15 cellular contexts compared by ENCODE assay signal in genomic region chr2:42900226-42900744, GRCh38.
DNase-seq lines count a peak whose midpoint lies in the region; ATAC-seq, FAIRE-seq and TF ChIP-seq lines count a peak whose summit lies in the region.
"Had no signal": no experiment of that assay in that cellular context is flagged by ENCODE, and none has a peak within 500 bp of the region (broad histone marks: within the 10 kb centered on the region; RNA-seq: fewer than 3 reads in every experiment).

No MANE protein-coding gene starts in this region.

- peak; percentile 80 for FAIRE-seq in HTR-8/SVneo (lab: Jason Lieb, UNC)

- TF ChIP-seq CTCF in omental fat pad (IDR thresholded peaks at IDR 0.05) (no peak), upper lobe of left lung (IDR thresholded peaks at IDR 0.05) (no peak)

- H3K27me3 ChIP-seq in BLaER1 treated with 17β-estradiol and CSF1 and Interleukin-3, amounts not matched to agents 10 nM and 100 nM: peaks cover 0 to 5% (median 0%) of the 10 kb centered on the region in 11 experiments; a peak in 1 of 22 replicates
- no peaks in the 10 kb centered on the region for H3K27me3 ChIP-seq in upper lobe of left lung
- H3K27me3 ChIP-seq: SJSA1 had no signal

- H3K4me1 ChIP-seq in BLaER1 treated with 17β-estradiol and CSF1 and Interleukin-3, amounts not matched to agents 10 nM and 100 nM: peaks cover 24 to 70% (median 47%) of the 10 kb centered on the region in 10 experiments
- H3K4me1 ChIP-seq in upper lobe of left lung: peaks cover 6 to 18% (median 11%) of the 10 kb centered on the region in 4 donors

- no peak for DNase-seq in HTR-8/SVneo (ENCODE audit: insufficient read length, low spot score)
- DNase-seq in fibroblast of peridontal ligament (ENCODE audit: extremely low read depth): peak; percentile 59
- peak; percentile 11 for DNase-seq in omental fat pad (ENCODE audit: low spot score)
- no peak for DNase-seq in upper lobe of left lung
- DNase-seq in OCI-M2 (lab: John Stamatoyannopoulos, UW; ENCODE audit: unreplicated experiment): no peak
- no peak for DNase-seq in foreskin melanocyte
- DNase-seq: DMS 273 treated with DMSO at 0.1 percent for 48 hours, EL, NCI-H1436, NCI-H2029 treated with DMSO at 0.1 percent for 48 hours, NCI-H226, NCI-H526 had no signal

- ATAC-seq in omental fat pad (ENCODE audit: low FRiP score): no peak
- no peak for ATAC-seq in upper lobe of left lung (ENCODE audit: low FRiP score in 2 of 2)

- no peak overlapping the region for H3K27ac ChIP-seq in BLaER1 treated with 17β-estradiol and CSF1 and Interleukin-3, amounts not matched to agents 10 nM and 100 nM
- H3K27ac ChIP-seq in upper lobe of left lung: no peak overlapping the region
- H3K27ac ChIP-seq: RWPE1 had no signal

- H4K20me1 ChIP-seq in BLaER1 treated with 17β-estradiol and CSF1 and Interleukin-3, amounts not matched to agents 10 nM and 100 nM: no peaks in the 10 kb centered on the region

- no peak overlapping the region for H3K4me3 ChIP-seq in BLaER1 treated with 17β-estradiol and CSF1 and Interleukin-3, amounts not matched to agents 10 nM and 100 nM
- no peak overlapping the region for H3K4me3 ChIP-seq in upper lobe of left lung
- H3K4me3 ChIP-seq: SJSA1 had no signal

- no peak for TF ChIP-seq POLR2A in upper lobe of left lung (IDR thresholded peaks at IDR 0.05)

- no peak for TF ChIP-seq EP300 in upper lobe of left lung (IDR thresholded peaks at IDR 0.05)

- H3K36me3 ChIP-seq in BLaER1 treated with 17β-estradiol and CSF1 and Interleukin-3, amounts not matched to agents 10 nM and 100 nM: no peaks in the 10 kb centered on the region
- no peaks in the 10 kb centered on the region for H3K36me3 ChIP-seq in upper lobe of left lung
- H3K36me3 ChIP-seq: SJSA1 had no signal

- H3K9ac ChIP-seq in BLaER1 treated with 17β-estradiol and CSF1 and Interleukin-3, amounts not matched to agents 10 nM and 100 nM: no peak overlapping the region

- no peaks in the 10 kb centered on the region; a peak in 2 of 22 replicates for H3K9me3 ChIP-seq in BLaER1 treated with 17β-estradiol and CSF1 and Interleukin-3, amounts not matched to agents 10 nM and 100 nM (replicated peaks in 1 of 11)
- H3K9me3 ChIP-seq in upper lobe of left lung: no peaks in the 10 kb centered on the region
- H3K9me3 ChIP-seq: SJSA1 had no signal

- WGBS in upper lobe of left lung, 2 donors: 84 to 85% methylated on average over 5 of the region's 5 CpGs

- H3K4me2 ChIP-seq in BLaER1 treated with 17β-estradiol and CSF1 and Interleukin-3, amounts not matched to agents 10 nM and 100 nM: peak overlapping the region; percentile 15 to 60 (median 43)

Comparison
In these comparisons a context has a peak if more than half of its experiments do, and no peak if none do; other contexts are left out.
1. DNase-seq: peak in fibroblast of peridontal ligament (single experiment) and omental fat pad (single experiment); none in HTR-8/SVneo (single experiment), upper lobe of left lung (0 of 2), OCI-M2 (single experiment) and foreskin melanocyte (single experiment).